Comparison of ENCODE assay signal across 7 cellular contexts in genomic region chr19:16587031-16588023, GRCh38. TPM values are rescaled to one million over a fixed set of nuclear protein-coding genes. Genes with fewer than 3 reads are reported as not detected.
A peak's percentile ranks its signal among the peaks of the same experiment; 100 is the strongest.
DNase-seq lines count a peak whose midpoint lies in the region; ATAC-seq and TF ChIP-seq lines count a peak whose summit lies in the region.

No MANE protein-coding gene starts in this region.

- peak; percentile 80 to 94 for DNase-seq in HL-60 (ENCODE audit: low read depth in 1 of 2, low spot score in 1 of 2)
- DNase-seq in T-helper 22 cell (ENCODE audit: low read depth) = peak; percentile 72
- DNase-seq in astrocyte of the spinal cord (ENCODE audit: low read depth, low spot score) = peak; percentile 33
- DNase-seq in medulla oblongata (ENCODE audit: extremely low spot score) = peak; percentile 70
- DNase-seq in suprapubic skin (ENCODE audit: low spot score in 2 of 2) = peak in 1 of 2 donors; percentile 70
- DNase-seq in SW480 (ENCODE audit: low spot score) = no peak

- TF ChIP-seq POLR2A in suprapubic skin (IDR thresholded peaks at IDR 0.05) = no peak

- ATAC-seq in HG03175 (IDR thresholded peaks at IDR 0.05; ENCODE audit: unreplicated experiment) = no peak

- no peak for TF ChIP-seq EP300 in suprapubic skin (IDR thresholded peaks at IDR 0.05)

- H3K27me3 ChIP-seq in HL-60 (ENCODE audit: insufficient read depth, poor library complexity, severe bottlenecking) (no peaks in the 10 kb centered on the region), suprapubic skin (no peaks in the 10 kb centered on the region)

- TF ChIP-seq CTCF in HL-60 (IDR thresholded peaks at IDR 0.05; ENCODE audit: insufficient read depth, low read length) (no peak), astrocyte of the spinal cord (IDR thresholded peaks at IDR 0.05; ENCODE audit: low read depth, low read length) (no peak), suprapubic skin (IDR thresholded peaks at IDR 0.05) (no peak)

- H3K27ac ChIP-seq in HL-60 (replicated peaks) (peak overlapping the region; percentile 66), suprapubic skin (peak overlapping the region; percentile 56)

- H3K4me1 ChIP-seq in suprapubic skin = peaks cover 89% of the 10 kb centered on the region

- no peaks in the 10 kb centered on the region for H3K36me3 ChIP-seq in suprapubic skin

- in situ Hi-C loops in astrocyte of the spinal cord (cut with HindIII; ENCODE audit: low sequenced_read_pairs) = no loop called here

- WGBS in suprapubic skin = 10% methylated on average over 10 of the region's 23 CpGs

- H3K4me3 ChIP-seq in HL-60 (replicated peaks; ENCODE audit: insufficient read depth, low read length) (peak overlapping the region; percentile 19), astrocyte of the spinal cord (ENCODE audit: low read depth, low read length) (no peak overlapping the region), suprapubic skin (peak overlapping the region; percentile 30)

- no peaks in the 10 kb centered on the region for H3K9me3 ChIP-seq in suprapubic skin

RNA-seq across cellular contexts. Expression of gene SLC35E1, which starts 15.1 kb away (rescaled TPM):
- 10 to 100 TPM; 49.8 to 64.8 (median 56.3) TPM for total RNA-seq in suprapubic skin

RNA-seq across cellular contexts. Expression of gene MED26, which starts 40.7 kb away (rescaled TPM):
- total RNA-seq in suprapubic skin = 10 to 100 TPM; 13.1 to 15.4 (median 14.6) TPM

RNA-seq across cellular contexts. Expression of gene CHERP, which starts 45.1 kb away (rescaled TPM):
- 10 to 100 TPM; 13.3 to 35.6 (median 18.9) TPM for total RNA-seq in suprapubic skin
